ENCODE assay signal across 16 cellular contexts in the genomic region with DNA sequence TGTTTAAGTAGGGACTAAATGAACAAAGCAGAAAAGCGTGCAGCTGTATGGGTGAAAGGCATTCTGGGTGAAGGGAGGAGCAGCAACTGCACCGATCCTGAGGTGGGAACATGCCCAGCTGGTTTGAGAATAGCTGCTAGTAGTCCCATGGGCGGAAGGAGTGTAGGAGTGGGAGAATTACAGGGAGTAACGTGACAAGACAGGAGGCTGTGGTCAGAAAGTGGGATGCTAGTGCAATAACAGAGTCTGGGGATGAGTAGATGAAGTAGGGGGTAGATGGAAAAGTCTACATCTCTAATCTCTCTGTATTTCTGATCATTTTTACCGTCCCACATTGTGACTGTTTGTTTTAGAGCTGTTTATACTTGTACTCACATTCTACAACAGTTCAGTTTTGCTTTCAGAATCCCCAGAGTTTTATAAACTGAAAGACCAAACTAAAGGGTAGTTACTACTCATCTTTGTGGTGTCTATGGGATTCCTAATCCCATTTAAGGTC.
A peak's percentile ranks its signal among the peaks of the same experiment; 100 is the strongest.
DNase-seq lines count a peak whose midpoint lies in the region; ATAC-seq and TF ChIP-seq lines count a peak whose summit lies in the region.
"Had no signal": no experiment of that assay in that cellular context is flagged by ENCODE, and none has a peak within 500 bp of the region (broad histone marks: within the 10 kb centered on the region; RNA-seq: fewer than 3 reads in every experiment).

No MANE protein-coding gene starts in this region.

- H3K4me1 ChIP-seq in mucosa of rectum (ENCODE audit: control insufficient read depth in 2 of 2, insufficient read depth in 2 of 2, low read length in 2 of 2), result no peaks in the 10 kb centered on the region
- peaks cover 0 to 8% (median 0%) of the 10 kb centered on the region in 4 donors for H3K4me1 ChIP-seq in upper lobe of left lung

- WGBS in upper lobe of left lung, 2 donors, result 54 to 60% methylated on average over 5 of the region's 5 CpGs

- H3K4me1 Mint-ChIP-seq in activated naive CD4-positive, alpha-beta T cell treated with anti-CD3 and anti-CD28 coated beads, Interleukin-2, amount 10 ng/mL, durations not matched to agents 7 days and 5 days, result no peaks in the 10 kb centered on the region

- CTCF ChIA-PET in activated naive CD4-positive, alpha-beta T cell treated with anti-CD3 and anti-CD28 coated beads, Interleukin-2, amount 10 ng/mL, durations not matched to agents 7 days and 5 days (lab: Charles Lee), result no interaction called here

- H3K9me3 ChIP-seq in mucosa of rectum (ENCODE audit: control insufficient read depth in 2 of 2, low read length in 2 of 2), result no peaks in the 10 kb centered on the region
- no peaks in the 10 kb centered on the region for H3K9me3 ChIP-seq in upper lobe of left lung

- TF ChIP-seq POLR2A in upper lobe of left lung (IDR thresholded peaks at IDR 0.05), result no peak

- TF ChIP-seq EP300 in upper lobe of left lung (IDR thresholded peaks at IDR 0.05), result no peak

- no peak overlapping the region for H3K9ac ChIP-seq in mucosa of rectum (ENCODE audit: low read depth in 1 of 2, low read length in 2 of 2)

- H3K27me3 ChIP-seq in mucosa of rectum (ENCODE audit: control insufficient read depth in 2 of 2, insufficient read depth in 2 of 2, low read length in 2 of 2) (no peaks in the 10 kb centered on the region), upper lobe of left lung (no peaks in the 10 kb centered on the region)

- H3K4me3 ChIP-seq in cardiac fibroblast (replicated peaks in 1 of 2; ENCODE audit: low read depth in 2 of 2, low read length in 2 of 2) (no peak overlapping the region), mucosa of rectum (ENCODE audit: low read length in 2 of 2) (no peak overlapping the region), upper lobe of left lung (no peak overlapping the region)

- no peak overlapping the region for H3K27ac Mint-ChIP-seq in activated naive CD4-positive, alpha-beta T cell treated with anti-CD3 and anti-CD28 coated beads, Interleukin-2, amount 10 ng/mL, durations not matched to agents 7 days and 5 days

- no peaks in the 10 kb centered on the region for H3K27me3 Mint-ChIP-seq in activated naive CD4-positive, alpha-beta T cell treated with anti-CD3 and anti-CD28 coated beads, Interleukin-2, amount 10 ng/mL, durations not matched to agents 7 days and 5 days

- ATAC-seq in upper lobe of left lung (ENCODE audit: low FRiP score in 2 of 2), result peak in 1 of 2 donors; percentile 86

- H3K27ac ChIP-seq in mucosa of rectum (ENCODE audit: low read depth in 2 of 2, low read length in 2 of 2) (peak overlapping the region; percentile 4 to 38), upper lobe of left lung (peak overlapping the region; percentile 28 to 74 (median 53))
- H3K27ac ChIP-seq: VCaP had no signal

- H3K4me3 Mint-ChIP-seq in activated naive CD4-positive, alpha-beta T cell treated with anti-CD3 and anti-CD28 coated beads, Interleukin-2, amount 10 ng/mL, durations not matched to agents 7 days and 5 days, result no peak overlapping the region

- H3K36me3 ChIP-seq in mucosa of rectum (ENCODE audit: control insufficient read depth in 2 of 2, insufficient read depth in 2 of 2, low read length in 2 of 2), result peaks cover 6% of the 10 kb centered on the region in 2 donors
- H3K36me3 ChIP-seq in upper lobe of left lung, result peaks cover 0 to 4% (median 0%) of the 10 kb centered on the region in 4 donors

- peak; percentile 20 for DNase-seq in activated naive CD4-positive, alpha-beta T cell treated with Interleukin-2 at 50 U/mL for 16 hours
- DNase-seq in activated naive CD4-positive, alpha-beta T cell treated with anti-CD3 and anti-CD28 coated beads, Interleukin-2, amount 10 ng/mL, durations not matched to agents 7 days and 5 days, result no peak
- DNase-seq in cardiac fibroblast (ENCODE audit: low read depth in 2 of 2) (peak; percentile 26 to 64), upper lobe of left lung (no peak), NCI-H1048 (lab: John Stamatoyannopoulos, UW) (no peak), Kasumi-1 (lab: John Stamatoyannopoulos, UW) (no peak), SHP77 (lab: John Stamatoyannopoulos, UW) (no peak)
- DNase-seq: activated naive CD4-positive, alpha-beta T cell; AML-193; effector CD8-positive, alpha-beta T cell; hippocampal formation; midbrain; NCI-H69; SIG-M5 had no signal

- peaks cover 19% of the 10 kb centered on the region for H3K36me3 Mint-ChIP-seq in activated naive CD4-positive, alpha-beta T cell treated with anti-CD3 and anti-CD28 coated beads, Interleukin-2, amount 10 ng/mL, durations not matched to agents 7 days and 5 days

- TF ChIP-seq CTCF in cardiac fibroblast (IDR thresholded peaks at IDR 0.05; ENCODE audit: low read depth, low read length) (no peak), upper lobe of left lung (IDR thresholded peaks at IDR 0.05) (no peak)

- no peaks in the 10 kb centered on the region for H3K9me3 Mint-ChIP-seq in activated naive CD4-positive, alpha-beta T cell treated with anti-CD3 and anti-CD28 coated beads, Interleukin-2, amount 10 ng/mL, durations not matched to agents 7 days and 5 days

Comparison
In these comparisons a context has a peak if more than half of its experiments do, and no peak if none do; other contexts are left out.
1. DNase-seq: peak in activated naive CD4-positive, alpha-beta T cell treated with Interleukin-2 at 50 U/mL for 16 hours (single experiment) and cardiac fibroblast (2 of 2); none in activated naive CD4-positive, alpha-beta T cell treated with anti-CD3 and anti-CD28 coated beads, Interleukin-2, amount 10 ng/mL, durations not matched to agents 7 days and 5 days (single experiment), upper lobe of left lung (0 of 2), NCI-H1048 (single experiment), Kasumi-1 (0 of 2) and SHP77 (0 of 2).